In the genomic region with DNA sequence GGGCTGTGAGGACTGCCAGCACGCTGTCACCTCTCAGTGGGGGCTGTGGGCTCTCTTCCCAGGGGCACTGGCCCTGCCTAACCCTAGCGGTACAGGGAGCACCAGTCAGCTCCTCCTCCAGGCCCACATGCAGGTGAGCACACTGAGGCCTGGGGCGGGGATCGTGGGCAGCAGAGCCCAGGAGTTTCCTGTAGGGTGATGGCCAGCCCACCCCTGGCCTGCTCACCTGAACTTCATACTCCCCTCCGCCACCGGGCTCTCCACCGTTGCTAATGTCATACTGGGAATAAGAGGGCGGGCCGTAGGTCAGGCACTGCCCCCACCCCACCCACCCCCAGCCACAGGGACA, we compare ENCODE assay signal across 9 cellular contexts. TPM values are rescaled to one million over a fixed set of nuclear protein-coding genes. Genes with fewer than 3 reads are reported as not detected.
DNase-seq lines count a peak whose midpoint lies in the region; ATAC-seq and TF ChIP-seq lines count a peak whose summit lies in the region.
"Had no signal": no experiment of that assay in that cellular context is flagged by ENCODE, and none has a peak within 500 bp of the region (broad histone marks: within the 10 kb centered on the region; RNA-seq: fewer than 3 reads in every experiment).

No MANE protein-coding gene starts in this region.

- TF ChIP-seq POLR2A in breast epithelium (IDR thresholded peaks at IDR 0.05) (no peak), testis (IDR thresholded peaks at IDR 0.05) (no peak)

- H3K4me1 ChIP-seq in breast epithelium (peaks cover 0 to 8% of the 10 kb centered on the region in 2 donors), left lung (peaks cover 0 to 24% of the 10 kb centered on the region in 2 donors), testis (peaks cover 11% of the 10 kb centered on the region)

- ATAC-seq in HG03135 (IDR thresholded peaks at IDR 0.05; ENCODE audit: unreplicated experiment): peak; percentile 5
- peak; percentile 21 for ATAC-seq in left lung
- no peak for ATAC-seq in HG03457 (IDR thresholded peaks at IDR 0.05; ENCODE audit: unreplicated experiment)
- ATAC-seq in GM19328 (IDR thresholded peaks at IDR 0.05; ENCODE audit: unreplicated experiment): no peak

- WGBS in testis, 2 donors: 10% methylated on average over 4 to 9 of the region's 9 CpGs

- H3K27ac ChIP-seq in breast epithelium: peak overlapping the region; percentile 89 to 92
- H3K27ac ChIP-seq in left lung: peak overlapping the region; percentile 67 to 76
- H3K27ac ChIP-seq in testis: peak overlapping the region in 1 of 2 donors; percentile 14

- DNase-seq in breast epithelium (ENCODE audit: low spot score in 2 of 2) (no peak), left lung (no peak), testis (no peak), NOMO-1 treated with DMSO at 0.1 percent for 48 hours (lab: John Stamatoyannopoulos, UW; ENCODE audit: unreplicated experiment) (no peak)
- no peak for DNase-seq in activated CD4-positive, alpha-beta T cell treated with anti-CD3 and anti-CD28 coated beads for 1 hour

- no peak for TF ChIP-seq CTCF in breast epithelium (IDR thresholded peaks at IDR 0.05)
- TF ChIP-seq CTCF in left lung (IDR thresholded peaks at IDR 0.05): no peak
- no peak for TF ChIP-seq CTCF in testis (IDR thresholded peaks at IDR 0.05)

- H3K27me3 ChIP-seq in breast epithelium (no peaks in the 10 kb centered on the region), left lung (no peaks in the 10 kb centered on the region), testis (no peaks in the 10 kb centered on the region)

- H3K4me3 ChIP-seq in breast epithelium (peak overlapping the region; percentile 30 to 62 (median 36)), left lung (peak overlapping the region; percentile 16 to 37), testis (peak overlapping the region; percentile 25 to 39)

- H3K36me3 ChIP-seq in breast epithelium (no peaks in the 10 kb centered on the region), left lung (no peaks in the 10 kb centered on the region), testis (ENCODE audit: low read depth, missing control alignments) (no peaks in the 10 kb centered on the region)

- intact Hi-C loops in breast epithelium (cut with DNase I; ENCODE audit: low total_unique reads): loop anchor here (5.0 kb wide), 1 partner anchor 1022 kb away; no protein-coding TSS in a partner anchor
- intact Hi-C loops in left lung (cut with DNase I): no loop called here
- intact Hi-C loops in testis (cut with DNase I; ENCODE audit: low total_unique reads): loop anchor here (10.0 kb wide), 1 partner anchor 265 kb away; the partner anchor contains the start of gene UPK2

- no peaks in the 10 kb centered on the region for H3K9me3 ChIP-seq in breast epithelium
- H3K9me3 ChIP-seq in left lung: no peaks in the 10 kb centered on the region
- H3K9me3 ChIP-seq in testis: no peaks in the 10 kb centered on the region

RNA-seq across cellular contexts. Expression of gene TREH, which starts 10.0 kb away (rescaled TPM):
- total RNA-seq in breast epithelium: not detected
- total RNA-seq in left lung: not detected
- total RNA-seq in testis: 1 to 10 TPM in 1 of 2 donors, under 1 TPM in 1; 0.62 to 1.7 TPM
- 4.0 TPM for polyA plus RNA-seq in testis (ENCODE audit: insufficient read depth, low read depth, low replicate concordance)
- polyA plus RNA-seq: IgD-negative memory B cell had no signal

Comparison
In these comparisons a context has a peak if more than half of its experiments do, and no peak if none do; other contexts are left out.
1. ATAC-seq: peak in HG03135 (single experiment) and left lung (single experiment); none in HG03457 (single experiment) and GM19328 (single experiment).
2. intact Hi-C loops: an anchor here in breast epithelium (5.0 kb wide) and testis (10.0 kb wide); none called in left lung.
3. Peak in every context shown above with its lines, with median percentiles within 50 percentile points of each other: H3K4me3 ChIP-seq.